21 cellular contexts compared by ENCODE assay signal in genomic region chr9:90368241-90368640, GRCh38.
"Had no signal": no experiment of that assay in that cellular context is flagged by ENCODE, and none has a peak within 500 bp of the region (broad histone marks: within the 10 kb centered on the region; RNA-seq: fewer than 3 reads in every experiment).

No MANE protein-coding gene starts in this region.

- ATAC-seq: activated CD8-positive, alpha-beta T cell treated with anti-CD3 and anti-CD28 coated beads, Interleukin-2, amount 10 ng/mL, durations not matched to agents 7 days and 5 days; SK-N-SH treated with all-trans-retinoic acid at 6 μM for 48 hours had no signal

- H3K36me3 ChIP-seq: ascending aorta, brain microvascular endothelial cell, cardiac muscle cell, SJSA1 had no signal

- H3K27me3 ChIP-seq: ascending aorta, brain microvascular endothelial cell, cardiac muscle cell, SJSA1 had no signal

- H3K9me3 ChIP-seq: ascending aorta, SJSA1 had no signal

- H3K4me3 ChIP-seq: ascending aorta, cardiac muscle cell, SJSA1 had no signal

- DNase-seq: activated CD4-positive, alpha-beta T cell treated with anti-CD3 and anti-CD28 coated beads for 48 hours; activated CD4-positive, alpha-beta T cell treated with anti-CD3 and anti-CD28 coated beads, Interleukin-2, amount 50 U/mL, for 4 hours; activated CD4-positive, CD25-positive, alpha-beta regulatory T cell treated with anti-CD3 and anti-CD28 coated beads, Interleukin-2, amount 50 U/mL, for 72 hours; activated CD8-positive, alpha-beta memory T cell treated with anti-CD3 and anti-CD28 coated beads, Interleukin-2, amount 50 U/mL, for 48 hours; activated CD8-positive, alpha-beta T cell treated with anti-CD3 and anti-CD28 coated beads, Interleukin-2, amount 10 ng/mL, durations not matched to agents 7 days and 5 days; activated effector memory CD4-positive, alpha-beta T cell treated with Interleukin-2 at 50 U/mL for 16 hours; activated naive CD4-positive, alpha-beta T cell; activated T-cell treated with anti-CD3 and anti-CD28 coated beads, Interleukin-2, amount 50 U/mL, for 1 hour; brain microvascular endothelial cell; NCI-H1417 treated with DMSO at 0.1 percent for 48 hours; NCI-H187; NCI-H2081; NCI-H446; NCI-H524; NCI-H774; NK-92 treated with Interleukin-12 subunit alpha and Interleukin-12 subunit beta, amount 100 ng/mL, for 24 hours; SHP77 had no signal

- H3K27ac ChIP-seq: ascending aorta, brain microvascular endothelial cell, cardiac muscle cell, SJSA1 had no signal

- H3K4me1 ChIP-seq: ascending aorta, SJSA1 had no signal
